In the genomic region with DNA sequence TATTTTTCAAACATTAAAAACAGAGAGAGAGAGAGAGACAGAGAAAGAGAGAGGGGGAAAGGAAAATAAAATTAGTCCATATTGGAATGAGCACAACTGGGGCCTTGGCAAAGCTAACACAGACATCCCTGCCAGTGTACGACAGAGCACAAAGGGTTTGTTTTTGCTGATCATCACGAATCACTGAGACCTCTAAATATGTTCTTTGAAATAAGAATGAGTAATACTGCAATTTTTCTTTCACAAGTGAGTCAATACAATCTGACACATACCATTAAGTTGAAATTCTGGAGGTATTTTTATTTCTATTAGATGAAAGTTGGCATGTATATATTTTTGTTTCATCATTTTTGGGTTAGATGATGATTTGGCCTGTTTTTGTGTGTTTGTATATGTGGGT, we compare ENCODE assay signal across 17 cellular contexts.
"Had no signal": no experiment of that assay in that cellular context is flagged by ENCODE, and none has a peak within 500 bp of the region (broad histone marks: within the 10 kb centered on the region; RNA-seq: fewer than 3 reads in every experiment).

No MANE protein-coding gene starts in this region.

- H3K36me3 ChIP-seq: prostate gland, tibial nerve, uterus had no signal

- H3K4me3 ChIP-seq: dorsolateral prefrontal cortex, prostate gland, skin epidermis, tibial nerve, uterus had no signal

- H3K9me3 ChIP-seq: prostate gland, tibial nerve, uterus had no signal

- ATAC-seq: left ventricle myocardium superior, natural killer cell, right cardiac atrium had no signal

- H3K27ac Mint-ChIP-seq: activated naive CD8-positive, alpha-beta T cell treated with anti-CD3 and anti-CD28 coated beads for 36 hours; activated T-helper 1 cell treated with anti-CD3 and anti-CD28 coated beads, Interleukin-12 subunit alpha, Interleukin-12 subunit beta, Interleukin-2, Interleukin-4 antibody, amounts not matched to agents 30 ng/mL and 10 ng/mL and 1 ng/mL, durations not matched to agents 14 hours and 24 hours and 36 hours; natural killer cell had no signal

- H3K27me3 ChIP-seq: dorsolateral prefrontal cortex, tibial nerve, uterus had no signal

- H3K27me3 Mint-ChIP-seq: activated naive CD8-positive, alpha-beta T cell treated with anti-CD3 and anti-CD28 coated beads for 36 hours had no signal

- H3K27ac ChIP-seq: dorsolateral prefrontal cortex, prostate gland, skin epidermis, tibial nerve, uterus had no signal

- H3K4me3 Mint-ChIP-seq: activated naive CD8-positive, alpha-beta T cell treated with anti-CD3 and anti-CD28 coated beads for 36 hours; activated T-helper 1 cell treated with anti-CD3 and anti-CD28 coated beads, Interleukin-12 subunit alpha, Interleukin-12 subunit beta, Interleukin-2, Interleukin-4 antibody, amounts not matched to agents 30 ng/mL and 10 ng/mL and 1 ng/mL, durations not matched to agents 14 hours and 24 hours and 36 hours; natural killer cell had no signal

- DNase-seq: activated CD4-positive, CD25-positive, alpha-beta regulatory T cell treated with anti-CD3 and anti-CD28 coated beads, Interleukin-2, amount 50 U/mL, for 72 hours; activated naive CD8-positive, alpha-beta T cell treated with anti-CD3 and anti-CD28 coated beads for 36 hours; dorsolateral prefrontal cortex; erythroblast; glutamatergic neuron; hypothalamus; left ventricle myocardium superior; mesendoderm; natural killer cell; right cardiac atrium; stimulated activated CD4-positive, alpha-beta T cell treated with anti-CD3 and anti-CD28 coated beads, Interleukin-4, amount 100 ng/mL, for 24 hours; stimulated activated naive CD4-positive, alpha-beta T cell; uterus had no signal

- H3K4me1 ChIP-seq: prostate gland, tibial nerve, uterus had no signal

- H3K4me1 Mint-ChIP-seq: activated naive CD8-positive, alpha-beta T cell treated with anti-CD3 and anti-CD28 coated beads for 36 hours; natural killer cell had no signal

- H3K36me3 Mint-ChIP-seq: activated naive CD8-positive, alpha-beta T cell treated with anti-CD3 and anti-CD28 coated beads for 36 hours had no signal
